1 cellular context compared by ENCODE assay signal in the genomic region with DNA sequence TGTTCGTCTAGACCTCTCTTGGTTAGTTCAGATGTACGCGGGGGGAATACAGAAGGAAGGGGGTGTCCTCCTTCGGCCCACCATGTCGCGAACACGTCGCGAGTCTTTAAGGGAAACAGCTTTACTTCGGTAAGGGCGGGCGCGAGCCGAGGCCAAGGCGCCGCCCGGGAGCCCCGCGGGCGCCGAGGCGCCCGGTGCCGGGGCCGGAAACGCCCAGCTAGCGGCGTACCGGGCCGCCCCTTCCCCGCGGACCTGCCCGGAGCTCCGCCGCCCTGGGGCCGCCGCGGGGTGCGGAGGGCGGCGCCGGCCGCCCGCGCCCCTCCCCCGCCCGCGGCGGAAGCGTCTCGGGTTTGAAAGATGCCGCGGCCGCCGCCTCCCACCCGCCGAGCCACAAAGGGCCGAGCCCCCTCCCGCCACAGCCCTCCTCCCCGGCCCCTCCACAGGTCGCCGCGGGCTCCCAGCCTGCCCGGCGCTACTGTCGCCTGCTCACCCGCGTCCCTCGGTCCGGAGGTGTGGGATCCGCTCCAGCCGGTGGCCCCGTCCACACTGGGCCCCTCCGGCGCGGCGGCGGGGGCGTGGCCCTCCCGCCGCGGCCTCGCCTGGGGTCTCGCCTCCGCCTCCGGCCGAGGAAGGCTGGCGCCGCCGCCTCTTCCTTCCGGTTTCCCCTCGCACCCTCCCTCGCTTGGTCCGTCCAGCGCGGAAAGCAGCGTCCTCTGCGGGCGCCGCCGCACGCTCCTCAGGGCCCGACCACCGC.
A peak's percentile ranks its signal among the peaks of the same experiment; 100 is the strongest.
TF ChIP-seq lines count a peak whose summit lies in the region.

A gene (minus strand): TSS at position 715 of the 754 bp plus-strand sequence. CDS start 12,156 bp downstream, outside the sequence.

TF ChIP-seq in K562, 482 proteins besides CTCF, POLR2A, EP300 and RAD21 (continued from another document and continues in another):
- TF ChIP-seq, protein P1, sequence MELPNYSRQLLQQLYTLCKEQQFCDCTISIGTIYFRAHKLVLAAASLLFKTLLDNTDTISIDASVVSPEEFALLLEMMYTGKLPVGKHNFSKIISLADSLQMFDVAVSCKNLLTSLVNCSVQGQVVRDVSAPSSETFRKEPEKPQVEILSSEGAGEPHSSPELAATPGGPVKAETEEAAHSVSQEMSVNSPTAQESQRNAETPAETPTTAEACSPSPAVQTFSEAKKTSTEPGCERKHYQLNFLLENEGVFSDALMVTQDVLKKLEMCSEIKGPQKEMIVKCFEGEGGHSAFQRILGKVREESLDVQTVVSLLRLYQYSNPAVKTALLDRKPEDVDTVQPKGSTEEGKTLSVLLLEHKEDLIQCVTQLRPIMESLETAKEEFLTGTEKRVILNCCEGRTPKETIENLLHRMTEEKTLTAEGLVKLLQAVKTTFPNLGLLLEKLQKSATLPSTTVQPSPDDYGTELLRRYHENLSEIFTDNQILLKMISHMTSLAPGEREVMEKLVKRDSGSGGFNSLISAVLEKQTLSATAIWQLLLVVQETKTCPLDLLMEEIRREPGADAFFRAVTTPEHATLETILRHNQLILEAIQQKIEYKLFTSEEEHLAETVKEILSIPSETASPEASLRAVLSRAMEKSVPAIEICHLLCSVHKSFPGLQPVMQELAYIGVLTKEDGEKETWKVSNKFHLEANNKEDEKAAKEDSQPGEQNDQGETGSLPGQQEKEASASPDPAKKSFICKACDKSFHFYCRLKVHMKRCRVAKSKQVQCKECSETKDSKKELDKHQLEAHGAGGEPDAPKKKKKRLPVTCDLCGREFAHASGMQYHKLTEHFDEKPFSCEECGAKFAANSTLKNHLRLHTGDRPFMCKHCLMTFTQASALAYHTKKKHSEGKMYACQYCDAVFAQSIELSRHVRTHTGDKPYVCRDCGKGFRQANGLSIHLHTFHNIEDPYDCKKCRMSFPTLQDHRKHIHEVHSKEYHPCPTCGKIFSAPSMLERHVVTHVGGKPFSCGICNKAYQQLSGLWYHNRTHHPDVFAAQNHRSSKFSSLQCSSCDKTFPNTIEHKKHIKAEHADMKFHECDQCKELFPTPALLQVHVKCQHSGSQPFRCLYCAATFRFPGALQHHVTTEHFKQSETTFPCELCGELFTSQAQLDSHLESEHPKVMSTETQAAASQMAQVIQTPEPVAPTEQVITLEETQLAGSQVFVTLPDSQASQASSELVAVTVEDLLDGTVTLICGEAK (IDR thresholded peaks at IDR 0.05), result peak; percentile 52
- TF ChIP-seq, protein P1 (CRISPR knock-in tag; IDR thresholded peaks at IDR 0.05), result no peak
- TF ChIP-seq, protein P2, sequence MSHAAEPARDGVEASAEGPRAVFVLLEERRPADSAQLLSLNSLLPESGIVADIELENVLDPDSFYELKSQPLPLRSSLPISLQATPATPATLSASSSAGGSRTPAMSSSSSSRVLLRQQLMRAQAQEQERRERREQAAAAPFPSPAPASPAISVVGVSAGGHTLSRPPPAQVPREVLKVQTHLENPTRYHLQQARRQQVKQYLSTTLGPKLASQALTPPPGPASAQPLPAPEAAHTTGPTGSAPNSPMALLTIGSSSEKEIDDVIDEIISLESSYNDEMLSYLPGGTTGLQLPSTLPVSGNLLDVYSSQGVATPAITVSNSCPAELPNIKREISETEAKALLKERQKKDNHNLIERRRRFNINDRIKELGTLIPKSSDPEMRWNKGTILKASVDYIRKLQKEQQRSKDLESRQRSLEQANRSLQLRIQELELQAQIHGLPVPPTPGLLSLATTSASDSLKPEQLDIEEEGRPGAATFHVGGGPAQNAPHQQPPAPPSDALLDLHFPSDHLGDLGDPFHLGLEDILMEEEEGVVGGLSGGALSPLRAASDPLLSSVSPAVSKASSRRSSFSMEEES (CRISPR knock-in tag; IDR thresholded peaks at IDR 0.05), result no peak
- no peak for TF ChIP-seq STAG1 (CRISPR knock-in tag; IDR thresholded peaks at IDR 0.05; ENCODE audit: borderline replicate concordance)
- no peak for TF ChIP-seq ZNF12 (CRISPR knock-in tag; IDR thresholded peaks at IDR 0.05)
- TF ChIP-seq, protein P3, sequence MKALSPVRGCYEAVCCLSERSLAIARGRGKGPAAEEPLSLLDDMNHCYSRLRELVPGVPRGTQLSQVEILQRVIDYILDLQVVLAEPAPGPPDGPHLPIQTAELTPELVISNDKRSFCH (CRISPR knock-in tag; IDR thresholded peaks at IDR 0.05), result no peak
- TF ChIP-seq, protein P3 (tag; IDR thresholded peaks at IDR 0.05), result no peak
- TF ChIP-seq SIN3A (IDR thresholded peaks at IDR 0.05; ENCODE audit: borderline replicate concordance in 2 of 2, control insufficient read depth in 1 of 2, low read depth in 2 of 2, low read length in 2 of 2), result peak; percentile 73 to 87; a peak in 2 of 4 replicates
- no peak for TF ChIP-seq POLR2AphosphoS2 (IDR thresholded peaks at IDR 0.05; ENCODE audit: low read length)
- no peak; the same call in 1 of the 2 replicates for TF ChIP-seq NR3C1 (CRISPR knock-in tag; IDR thresholded peaks at IDR 0.05)
- no peak for TF ChIP-seq HSF4 (CRISPR knock-in tag; IDR thresholded peaks at IDR 0.05; ENCODE audit: borderline replicate concordance)
- no peak for TF ChIP-seq KDM1A (IDR thresholded peaks at IDR 0.05)
- 0 out of 2 replicates have a peak, but pooled peaks have one; percentile 29 for TF ChIP-seq FOXP1 (CRISPR knock-in tag; IDR thresholded peaks at IDR 0.05)
- TF ChIP-seq, protein P4, sequence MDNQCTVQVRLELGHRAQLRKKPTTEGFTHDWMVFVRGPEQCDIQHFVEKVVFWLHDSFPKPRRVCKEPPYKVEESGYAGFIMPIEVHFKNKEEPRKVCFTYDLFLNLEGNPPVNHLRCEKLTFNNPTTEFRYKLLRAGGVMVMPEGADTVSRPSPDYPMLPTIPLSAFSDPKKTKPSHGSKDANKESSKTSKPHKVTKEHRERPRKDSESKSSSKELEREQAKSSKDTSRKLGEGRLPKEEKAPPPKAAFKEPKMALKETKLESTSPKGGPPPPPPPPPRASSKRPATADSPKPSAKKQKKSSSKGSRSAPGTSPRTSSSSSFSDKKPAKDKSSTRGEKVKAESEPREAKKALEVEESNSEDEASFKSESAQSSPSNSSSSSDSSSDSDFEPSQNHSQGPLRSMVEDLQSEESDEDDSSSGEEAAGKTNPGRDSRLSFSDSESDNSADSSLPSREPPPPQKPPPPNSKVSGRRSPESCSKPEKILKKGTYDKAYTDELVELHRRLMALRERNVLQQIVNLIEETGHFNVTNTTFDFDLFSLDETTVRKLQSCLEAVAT (IDR thresholded peaks at IDR 0.05), result no peak
- TF ChIP-seq NR2C2 (CRISPR knock-in tag; IDR thresholded peaks at IDR 0.05), result no peak
- no peak for TF ChIP-seq NR2C2 (tag; IDR thresholded peaks at IDR 0.05)
- TF ChIP-seq ZNF589 (CRISPR knock-in tag; IDR thresholded peaks at IDR 0.05; ENCODE audit: low read depth), result no peak; the same call in 1 of the 2 replicates
- no peak for TF ChIP-seq STAT5A (IDR thresholded peaks at IDR 0.05; ENCODE audit: borderline replicate concordance, low read length)
- TF ChIP-seq HOXB6 (CRISPR knock-in tag; IDR thresholded peaks at IDR 0.05; ENCODE audit: borderline replicate concordance), result no peak
- TF ChIP-seq ZFP30 (CRISPR knock-in tag; IDR thresholded peaks at IDR 0.05; ENCODE audit: borderline replicate concordance), result no peak
- no peak for TF ChIP-seq ZNF780A (CRISPR knock-in tag; IDR thresholded peaks at IDR 0.05)
- TF ChIP-seq, protein P5, sequence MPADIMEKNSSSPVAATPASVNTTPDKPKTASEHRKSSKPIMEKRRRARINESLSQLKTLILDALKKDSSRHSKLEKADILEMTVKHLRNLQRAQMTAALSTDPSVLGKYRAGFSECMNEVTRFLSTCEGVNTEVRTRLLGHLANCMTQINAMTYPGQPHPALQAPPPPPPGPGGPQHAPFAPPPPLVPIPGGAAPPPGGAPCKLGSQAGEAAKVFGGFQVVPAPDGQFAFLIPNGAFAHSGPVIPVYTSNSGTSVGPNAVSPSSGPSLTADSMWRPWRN (IDR thresholded peaks at IDR 0.05; ENCODE audit: low read depth), result no peak
- no peak for TF ChIP-seq ZNF57 (CRISPR knock-in tag; IDR thresholded peaks at IDR 0.05)
- no peak for TF ChIP-seq ZNF140 (CRISPR knock-in tag; IDR thresholded peaks at IDR 0.05)
- TF ChIP-seq CBFA2T2 (conservative IDR thresholded peaks at IDR 0.05), result no peak
- no peak for TF ChIP-seq RFX5 (IDR thresholded peaks at IDR 0.05; ENCODE audit: low read depth, low read length)
- TF ChIP-seq, protein P6, sequence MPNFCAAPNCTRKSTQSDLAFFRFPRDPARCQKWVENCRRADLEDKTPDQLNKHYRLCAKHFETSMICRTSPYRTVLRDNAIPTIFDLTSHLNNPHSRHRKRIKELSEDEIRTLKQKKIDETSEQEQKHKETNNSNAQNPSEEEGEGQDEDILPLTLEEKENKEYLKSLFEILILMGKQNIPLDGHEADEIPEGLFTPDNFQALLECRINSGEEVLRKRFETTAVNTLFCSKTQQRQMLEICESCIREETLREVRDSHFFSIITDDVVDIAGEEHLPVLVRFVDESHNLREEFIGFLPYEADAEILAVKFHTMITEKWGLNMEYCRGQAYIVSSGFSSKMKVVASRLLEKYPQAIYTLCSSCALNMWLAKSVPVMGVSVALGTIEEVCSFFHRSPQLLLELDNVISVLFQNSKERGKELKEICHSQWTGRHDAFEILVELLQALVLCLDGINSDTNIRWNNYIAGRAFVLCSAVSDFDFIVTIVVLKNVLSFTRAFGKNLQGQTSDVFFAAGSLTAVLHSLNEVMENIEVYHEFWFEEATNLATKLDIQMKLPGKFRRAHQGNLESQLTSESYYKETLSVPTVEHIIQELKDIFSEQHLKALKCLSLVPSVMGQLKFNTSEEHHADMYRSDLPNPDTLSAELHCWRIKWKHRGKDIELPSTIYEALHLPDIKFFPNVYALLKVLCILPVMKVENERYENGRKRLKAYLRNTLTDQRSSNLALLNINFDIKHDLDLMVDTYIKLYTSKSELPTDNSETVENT (CRISPR knock-in tag; IDR thresholded peaks at IDR 0.05), result peak; percentile 46; the same call in 1 of the 2 replicates
- TF ChIP-seq CBX8 (IDR thresholded peaks at IDR 0.05; ENCODE audit: borderline replicate concordance, extremely low read depth, low read depth, low read length, poor library complexity, severe bottlenecking), result no peak
- no peak for TF ChIP-seq SNIP1 (IDR thresholded peaks at IDR 0.05; ENCODE audit: low read depth)
- TF ChIP-seq FOXM1 (IDR thresholded peaks at IDR 0.05; ENCODE audit: low read depth), result 0 out of 2 replicates have a peak, but pooled peaks have one; percentile 26
- TF ChIP-seq FOXM1 (CRISPR knock-in tag; IDR thresholded peaks at IDR 0.05; ENCODE audit: low read depth), result peak; percentile 88
- TF ChIP-seq ZNF311 (CRISPR knock-in tag; IDR thresholded peaks at IDR 0.05), result no peak
- TF ChIP-seq ETV6 (IDR thresholded peaks at IDR 0.05; ENCODE audit: borderline replicate concordance in 1 of 2, low read depth in 2 of 2, low read length in 1 of 2), result no peak
- TF ChIP-seq ETV6 (CRISPR knock-in tag; IDR thresholded peaks at IDR 0.05; ENCODE audit: borderline replicate concordance), result no peak
- TF ChIP-seq NCOA4 (IDR thresholded peaks at IDR 0.05; ENCODE audit: partially characterized antibody), result no peak
- TF ChIP-seq MEIS2 (IDR thresholded peaks at IDR 0.05; ENCODE audit: partially characterized antibody), result no peak
- TF ChIP-seq ZBTB7A (IDR thresholded peaks at IDR 0.05; ENCODE audit: borderline replicate concordance, control insufficient read depth, low read depth, low read length), result peak; percentile 95
- no peak for TF ChIP-seq PHF20 (IDR thresholded peaks at IDR 0.05; ENCODE audit: partially characterized antibody)
- no peak for TF ChIP-seq ZNF133 (CRISPR knock-in tag; IDR thresholded peaks at IDR 0.05)
- TF ChIP-seq ZNF165 (CRISPR knock-in tag; IDR thresholded peaks at IDR 0.05; ENCODE audit: borderline replicate concordance), result no peak
- TF ChIP-seq, protein P7, sequence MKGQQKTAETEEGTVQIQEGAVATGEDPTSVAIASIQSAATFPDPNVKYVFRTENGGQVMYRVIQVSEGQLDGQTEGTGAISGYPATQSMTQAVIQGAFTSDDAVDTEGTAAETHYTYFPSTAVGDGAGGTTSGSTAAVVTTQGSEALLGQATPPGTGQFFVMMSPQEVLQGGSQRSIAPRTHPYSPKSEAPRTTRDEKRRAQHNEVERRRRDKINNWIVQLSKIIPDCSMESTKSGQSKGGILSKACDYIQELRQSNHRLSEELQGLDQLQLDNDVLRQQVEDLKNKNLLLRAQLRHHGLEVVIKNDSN (CRISPR knock-in tag; IDR thresholded peaks at IDR 0.05), result no peak
- TF ChIP-seq HDAC6 (IDR thresholded peaks at IDR 0.05; ENCODE audit: low read depth, low read length), result no peak
- TF ChIP-seq BRCA1 (IDR thresholded peaks at IDR 0.05), result no peak
- TF ChIP-seq BRCA1 (CRISPR knock-in tag; IDR thresholded peaks at IDR 0.05), result no peak
- no peak for TF ChIP-seq KAT2B (IDR thresholded peaks at IDR 0.05; ENCODE audit: low read depth, low read length)
- TF ChIP-seq ZNF408 (CRISPR knock-in tag; IDR thresholded peaks at IDR 0.05; ENCODE audit: low read depth), result no peak
- no peak for TF ChIP-seq ZNF253 (CRISPR knock-in tag; conservative IDR thresholded peaks at IDR 0.05)
- TF ChIP-seq POLR2H (tag; IDR thresholded peaks at IDR 0.05; ENCODE audit: low read depth), result no peak
- TF ChIP-seq MAZ (CRISPR knock-in tag; conservative IDR thresholded peaks at IDR 0.05 in 1 of 2, IDR thresholded peaks at IDR 0.05 in 1 of 2), result peak in 1 of 2 experiments; percentile 72; a peak in 3 of 4 replicates
- no peak for TF ChIP-seq ZEB2 (IDR thresholded peaks at IDR 0.05)
- TF ChIP-seq DPF2 (IDR thresholded peaks at IDR 0.05), result no peak
- TF ChIP-seq FOXJ2 (tag; IDR thresholded peaks at IDR 0.05), result no peak
- TF ChIP-seq MTA1 (IDR thresholded peaks at IDR 0.05; ENCODE audit: borderline replicate concordance), result no peak
- TF ChIP-seq ZBED1 (IDR thresholded peaks at IDR 0.05), result peak; percentile 52
- no peak for TF ChIP-seq ZNF212 (CRISPR knock-in tag; IDR thresholded peaks at IDR 0.05)
